In the genomic region with DNA sequence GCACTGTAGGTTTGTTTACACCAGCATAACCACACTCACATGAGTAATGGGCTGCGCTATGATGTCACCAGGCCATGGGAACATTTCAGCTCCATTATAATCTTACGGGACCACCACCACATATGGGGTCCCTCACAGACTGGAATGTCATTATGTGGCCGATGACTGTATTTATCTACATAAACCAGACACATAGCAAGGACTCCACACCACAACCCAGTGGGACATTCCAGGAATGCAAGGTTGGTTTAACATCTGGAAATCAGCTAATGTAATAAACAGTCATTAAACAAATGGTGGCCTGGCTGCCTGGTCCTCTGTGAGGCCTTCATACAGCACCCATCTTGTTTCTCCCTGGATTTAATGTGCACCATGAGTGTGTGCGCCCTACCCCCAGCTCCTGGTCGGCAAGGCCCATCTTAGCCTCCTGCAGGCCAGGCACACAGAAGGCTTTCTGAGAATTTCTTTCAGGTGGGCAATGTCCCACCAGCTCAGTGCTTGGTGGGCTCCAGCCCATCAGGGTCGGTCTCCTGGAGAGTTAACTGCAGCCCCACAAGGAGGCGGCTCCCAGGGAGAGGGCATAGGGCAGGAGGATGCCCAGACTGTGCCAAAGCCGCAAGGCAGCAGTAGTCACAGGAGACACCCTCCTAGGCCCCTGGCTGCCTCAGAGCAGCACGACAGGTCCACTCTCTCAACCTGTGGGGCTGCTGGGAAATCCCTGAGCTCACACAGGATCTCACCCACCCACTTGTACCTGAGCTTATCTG, we compare ENCODE assay signal across 19 cellular contexts. TPM values are rescaled to one million over a fixed set of nuclear protein-coding genes. Genes with fewer than 3 reads are reported as not detected.
DNase-seq lines count a peak whose midpoint lies in the region; ATAC-seq and TF ChIP-seq lines count a peak whose summit lies in the region.
"Had no signal": no experiment of that assay in that cellular context is flagged by ENCODE, and none has a peak within 500 bp of the region (broad histone marks: within the 10 kb centered on the region; RNA-seq: fewer than 3 reads in every experiment).

No MANE protein-coding gene starts in this region.

- peak overlapping the region; percentile 42; the same call in 1 of the 2 replicates for H3K4me2 ChIP-seq in IMR-90 (ENCODE audit: low read depth, low read length)
- H3K4me2 ChIP-seq in osteoblast (ENCODE audit: insufficient read depth, low read length): no peak overlapping the region

- no peak overlapping the region for H3K27ac Mint-ChIP-seq in CD14-positive monocyte
- H3K27ac Mint-ChIP-seq in chondrocyte (ENCODE audit: unreplicated experiment): no peak overlapping the region
- H3K27ac Mint-ChIP-seq in stimulated activated memory B cell treated with anti-CD40 and anti-IgM and Interleukin-4, amounts not matched to agents 10 μg/mL and 1 μg/mL and 100 μg/mL, for 72 hours: no peak overlapping the region
- no peak overlapping the region for H3K27ac Mint-ChIP-seq in MCF 10A (ENCODE audit: low read depth, unreplicated experiment)
- H3K27ac Mint-ChIP-seq: activated CD4-positive, alpha-beta T cell treated with anti-CD3 and anti-CD28 coated beads, Interleukin-2, amount 10 ng/mL, durations not matched to agents 24 days and 14 days; B cell; T-cell had no signal

- H3K27ac ChIP-seq in IMR-90 (ENCODE audit: insufficient read depth, low read length) (peak overlapping the region; percentile 51; the same call in 1 of the 2 replicates), osteoblast (ENCODE audit: low read depth, low read length) (no peak overlapping the region)
- H3K27ac ChIP-seq: prostate gland had no signal

- H3K18ac ChIP-seq in IMR-90 (ENCODE audit: low read depth, low read length): no peak overlapping the region

- in situ Hi-C loops in IMR-90 (cut with MboI; ENCODE audit: low sequenced_read_pairs): no loop called here

- H3K23ac ChIP-seq in IMR-90 (ENCODE audit: low read depth, low read length): no peak overlapping the region

- no peaks in the 10 kb centered on the region; a peak in 1 of 4 replicates for H3K79me1 ChIP-seq in IMR-90 (ENCODE audit: low read depth in 1 of 2, low read length in 2 of 2)

- TF ChIP-seq CTCF in CD14-positive monocyte (IDR thresholded peaks at IDR 0.05) (no peak), IMR-90 (conservative IDR thresholded peaks at IDR 0.05; ENCODE audit: low read depth, low read length) (no peak), chondrocyte (IDR thresholded peaks at IDR 0.05) (no peak), osteoblast (IDR thresholded peaks at IDR 0.05; ENCODE audit: extremely low read depth, low read depth, low read length) (no peak), MCF 10A (IDR thresholded peaks at IDR 0.05; ENCODE audit: unreplicated experiment) (no peak)

- H3K4me1 ChIP-seq in IMR-90 (ENCODE audit: control insufficient read depth, insufficient read depth, low read length): peaks cover 4% of the 10 kb centered on the region; the same call in 1 of the 2 replicates
- H3K4me1 ChIP-seq in osteoblast (ENCODE audit: insufficient read depth, low read length): no peaks in the 10 kb centered on the region
- H3K4me1 ChIP-seq: prostate gland had no signal

- H2AFZ ChIP-seq in IMR-90 (replicated peaks; ENCODE audit: low read length, poor library complexity): no peak overlapping the region
- H2AFZ ChIP-seq in osteoblast (ENCODE audit: low read length): no peak overlapping the region

- no peaks in the 10 kb centered on the region; the same call in 1 of the 2 replicates for H3K9me1 ChIP-seq in IMR-90 (ENCODE audit: insufficient read depth, low read length)

- no peaks in the 10 kb centered on the region for H3K4me1 Mint-ChIP-seq in CD14-positive monocyte
- H3K4me1 Mint-ChIP-seq in chondrocyte (ENCODE audit: low read depth): no peaks in the 10 kb centered on the region
- H3K4me1 Mint-ChIP-seq in stimulated activated memory B cell treated with anti-CD40 and anti-IgM and Interleukin-4, amounts not matched to agents 10 μg/mL and 1 μg/mL and 100 μg/mL, for 72 hours: no peaks in the 10 kb centered on the region
- H3K4me1 Mint-ChIP-seq in MCF 10A (ENCODE audit: insufficient read depth, unreplicated experiment): no peaks in the 10 kb centered on the region
- H3K4me1 Mint-ChIP-seq: activated CD4-positive, alpha-beta T cell treated with anti-CD3 and anti-CD28 coated beads, Interleukin-2, amount 10 ng/mL, durations not matched to agents 24 days and 14 days; B cell; T-cell had no signal

- H2BK120ac ChIP-seq in IMR-90 (ENCODE audit: low read depth, low read length): peak overlapping the region; percentile 16; the same call in 1 of the 2 replicates

- intact Hi-C loops in CD14-positive monocyte (cut with micrococcal nuclease) (no loop called here), IMR-90 (cut with micrococcal nuclease) (no loop called here), MCF 10A (cut with micrococcal nuclease) (no loop called here)

- no peak overlapping the region for H4K5ac ChIP-seq in IMR-90 (ENCODE audit: low read depth, low read length)

- H3K79me2 ChIP-seq in osteoblast (ENCODE audit: insufficient read depth, low read length): no peaks in the 10 kb centered on the region

- H3K14ac ChIP-seq in IMR-90 (replicated peaks; ENCODE audit: low read depth, low read length): no peak overlapping the region

- peaks cover 8% of the 10 kb centered on the region; the same call in 1 of the 2 replicates for H4K20me1 ChIP-seq in IMR-90 (ENCODE audit: insufficient read depth, low read length)
- H4K20me1 ChIP-seq in osteoblast (ENCODE audit: insufficient read depth, low read length): no peaks in the 10 kb centered on the region

- H3K36me3 ChIP-seq in IMR-90 (ENCODE audit: control insufficient read depth, insufficient read depth, low read length) (peaks cover 58% of the 10 kb centered on the region), osteoblast (ENCODE audit: insufficient read depth, low read length) (peaks cover 39% of the 10 kb centered on the region)

- H4K8ac ChIP-seq in IMR-90 (ENCODE audit: low read depth in 2 of 2, low read length in 2 of 2): peak overlapping the region in 1 of 2 experiments; percentile 9; a peak in 1 of 4 replicates

- H3K4ac ChIP-seq in IMR-90 (ENCODE audit: low read depth, low read length): peak overlapping the region; percentile 55; the same call in 1 of the 2 replicates

- H3K4me3 Mint-ChIP-seq in CD14-positive monocyte (no peak overlapping the region), chondrocyte (ENCODE audit: unreplicated experiment) (no peak overlapping the region), MCF 10A (ENCODE audit: unreplicated experiment) (no peak overlapping the region)
- H3K4me3 Mint-ChIP-seq in stimulated activated memory B cell treated with anti-CD40 and anti-IgM and Interleukin-4, amounts not matched to agents 10 μg/mL and 1 μg/mL and 100 μg/mL, for 72 hours: no peak overlapping the region
- H3K4me3 Mint-ChIP-seq: activated CD4-positive, alpha-beta T cell treated with anti-CD3 and anti-CD28 coated beads, Interleukin-2, amount 10 ng/mL, durations not matched to agents 24 days and 14 days; B cell; T-cell; type B pancreatic cell had no signal

- peak overlapping the region; percentile 16; the same call in 1 of the 2 replicates for H2BK20ac ChIP-seq in IMR-90 (ENCODE audit: low read depth, low read length)

- no peak overlapping the region for H2AK9ac ChIP-seq in IMR-90 (replicated peaks; ENCODE audit: low read depth, low read length, poor library complexity)

- H3K9me3 Mint-ChIP-seq in CD14-positive monocyte (peaks cover 0 to 19% (median 13%) of the 10 kb centered on the region in 7 donors), chondrocyte (ENCODE audit: low read depth) (no peaks in the 10 kb centered on the region), MCF 10A (ENCODE audit: unreplicated experiment) (no peaks in the 10 kb centered on the region)
- H3K9me3 Mint-ChIP-seq in stimulated activated memory B cell treated with anti-CD40 and anti-IgM and Interleukin-4, amounts not matched to agents 10 μg/mL and 1 μg/mL and 100 μg/mL, for 72 hours: no peaks in the 10 kb centered on the region
- H3K9me3 Mint-ChIP-seq: activated CD4-positive, alpha-beta T cell treated with anti-CD3 and anti-CD28 coated beads, Interleukin-2, amount 10 ng/mL, durations not matched to agents 24 days and 14 days; type B pancreatic cell had no signal

- no TSS peak for BruUV-seq in IMR-90 (replicated peaks; lab: Mats Ljungman, UMichigan)
- no TSS peak for BruUV-seq in MCF 10A (replicated peaks; lab: Mats Ljungman, UMichigan)

- H2AK5ac ChIP-seq in IMR-90 (ENCODE audit: low read depth, low read length): no peak overlapping the region

- no peak for TF ChIP-seq POLR2A in IMR-90 (IDR thresholded peaks at IDR 0.05; ENCODE audit: low read depth, low read length)

- H3K36me3 Mint-ChIP-seq in CD14-positive monocyte (peaks cover 63 to 92% of the 10 kb centered on the region in 2 donors), chondrocyte (ENCODE audit: low read depth) (peaks cover 11% of the 10 kb centered on the region), MCF 10A (ENCODE audit: insufficient read depth, unreplicated experiment) (peaks cover 41% of the 10 kb centered on the region)
- peaks cover 64% of the 10 kb centered on the region for H3K36me3 Mint-ChIP-seq in stimulated activated memory B cell treated with anti-CD40 and anti-IgM and Interleukin-4, amounts not matched to agents 10 μg/mL and 1 μg/mL and 100 μg/mL, for 72 hours

- POLR2A ChIA-PET in IMR-90 (lab: Charles Lee; ENCODE audit: unreplicated experiment): no interaction called here
- POLR2A ChIA-PET in MCF 10A (lab: Yijun Ruan, JAX): interaction anchor here (0.5 to 0.9 kb wide), 2 partner anchors 10 to 217 kb away, joined by 3 read pairs; no protein-coding TSS in a partner anchor

- TF ChIP-seq RAD21 in IMR-90 (IDR thresholded peaks at IDR 0.05; ENCODE audit: low read length): no peak

- H3K4me3 ChIP-seq in IMR-90 (ENCODE audit: insufficient read depth, low read depth, low read length) (no peak overlapping the region), osteoblast (ENCODE audit: insufficient read depth, low read length) (no peak overlapping the region)
- H3K4me3 ChIP-seq: MG63, prostate gland had no signal

- H3K27me3 ChIP-seq in IMR-90 (ENCODE audit: control insufficient read depth, insufficient read depth, low read length) (no peaks in the 10 kb centered on the region), osteoblast (ENCODE audit: insufficient read depth, low read length) (no peaks in the 10 kb centered on the region)
- H3K27me3 ChIP-seq: MG63 had no signal

- peak; percentile 83 for ATAC-seq in IMR-90 (ENCODE audit: low read depth)
- no peak for ATAC-seq in stimulated activated memory B cell treated with anti-CD40 and anti-IgM and Interleukin-4, amounts not matched to agents 10 μg/mL and 1 μg/mL and 100 μg/mL, for 72 hours
- ATAC-seq: T-cell had no signal

- H2BK5ac ChIP-seq in IMR-90 (ENCODE audit: low read depth, low read length, poor library complexity, severe bottlenecking): peak overlapping the region; percentile 32

- no peak overlapping the region; the same call in 2 of the 3 replicates for H2BK15ac ChIP-seq in IMR-90 (ENCODE audit: low read depth, low read length)

- H3K27me3 Mint-ChIP-seq in CD14-positive monocyte (ENCODE audit: low read depth in 3 of 3) (peaks cover 0 to 6% (median 3%) of the 10 kb centered on the region in 3 donors), chondrocyte (ENCODE audit: low read depth) (no peaks in the 10 kb centered on the region), MCF 10A (ENCODE audit: insufficient read depth, unreplicated experiment) (no peaks in the 10 kb centered on the region)
- H3K27me3 Mint-ChIP-seq in stimulated activated memory B cell treated with anti-CD40 and anti-IgM and Interleukin-4, amounts not matched to agents 10 μg/mL and 1 μg/mL and 100 μg/mL, for 72 hours: no peaks in the 10 kb centered on the region
- H3K27me3 Mint-ChIP-seq: activated CD4-positive, alpha-beta T cell treated with anti-CD3 and anti-CD28 coated beads, Interleukin-2, amount 10 ng/mL, durations not matched to agents 24 days and 14 days; B cell; T-cell; type B pancreatic cell had no signal

- H3K9me3 ChIP-seq in IMR-90 (ENCODE audit: control insufficient read depth, insufficient read depth, low read length) (no peaks in the 10 kb centered on the region), osteoblast (ENCODE audit: low read depth, low read length) (no peaks in the 10 kb centered on the region)
- H3K9me3 ChIP-seq: MG63, prostate gland had no signal

- H3K9ac ChIP-seq in IMR-90 (ENCODE audit: low read depth, low read length): no peak overlapping the region

- WGBS in IMR-90 (ENCODE audit: extremely low coverage in 2 of 2, insufficient read length in 1 of 2), 2 experiments: 33% methylated on average over 1 of the region's 9 CpGs; no CpG with 5 or more reads in 1 of the 2 experiments

- DNase-seq in CD14-positive monocyte (ENCODE audit: low spot score) (peak; percentile 39), IMR-90 (peak; percentile 91), chondrocyte (ENCODE audit: low spot score) (peak; percentile 79), osteoblast (ENCODE audit: insufficient read length, low spot score, missing footprints) (peak; percentile 64), DMS53 treated with DMSO at 0.1 percent for 48 hours (lab: John Stamatoyannopoulos, UW; ENCODE audit: unreplicated experiment) (no peak), MCF 10A (ENCODE audit: unreplicated experiment) (no peak)
- DNase-seq: activated CD4-positive, alpha-beta T cell treated with anti-CD3 and anti-CD28 coated beads, Interleukin-2, amount 10 ng/mL, durations not matched to agents 24 days and 14 days; Calu3; MG63; NCI-H146; NCI-H2171; NCI-H69; stimulated activated CD4-positive, alpha-beta T cell treated with anti-CD3 and anti-CD28 coated beads, Interleukin-4, amount 100 ng/mL, for 4 hours; T-cell had no signal

- CTCF ChIA-PET in IMR-90 (lab: Yijun Ruan, JAX) (interaction anchor here (0.5 to 0.9 kb wide), 2 partner anchors 8 to 249 kb away, joined by 3 read pairs; no protein-coding TSS in a partner anchor), MCF 10A (lab: Yijun Ruan, JAX) (interaction anchor here (0.7 to 2.4 kb wide), 4 partner anchors 8 to 220 kb away, joined by 3 to 15 read pairs (median 8); no protein-coding TSS in a partner anchor)

- no peak overlapping the region for H3K56ac ChIP-seq in IMR-90 (ENCODE audit: extremely low read depth, insufficient read depth, low read length)

- dilution Hi-C loops in IMR-90 (cut with HindIII; ENCODE audit: low sequenced_read_pairs, unreplicated experiment): no loop called here

- H4K91ac ChIP-seq in IMR-90 (ENCODE audit: insufficient read depth, low read depth, low read length): peak overlapping the region; percentile 18

RNA-seq across cellular contexts. Expression of gene SARDH, which starts 35.9 kb away (rescaled TPM):
- polyA plus RNA-seq in CD14-positive monocyte (not detected), IMR-90 (2012; rRNA removed) (7.5 and 8.5 TPM in 2 replicates)
- total RNA-seq in IMR-90 (2012; rRNA removed) (4.7 and 5.0 TPM in 2 replicates), chondrocyte (0.74 to 1.2 TPM in 2 of 3 replicates, not detected in the other), osteoblast (5.4 and 10.9 TPM in 2 replicates), MCF 10A (2022) (not detected in 2 replicates)
- 5.0 and 8.3 TPM in 2 replicates for polyA plus RNA-seq in IMR-90 (2012; cell fraction: cytosol; rRNA removed)
- polyA plus RNA-seq in IMR-90 (2012; cell fraction: nucleus; rRNA removed; ENCODE audit: low replicate concordance): 9.2 and 23.8 TPM in 2 replicates
- total RNA-seq: Calu3 had no signal
- polyA plus RNA-seq: neural cell had no signal

Comparison
In these comparisons a context has a peak if more than half of its experiments do, and no peak if none do; other contexts are left out.
1. DNase-seq: peak in CD14-positive monocyte (single experiment), IMR-90 (single experiment), chondrocyte (single experiment) and osteoblast (single experiment); none in DMS53 treated with DMSO at 0.1 percent for 48 hours (single experiment) and MCF 10A (single experiment).